ENCODE assay signal across 32 cellular contexts in the genomic region with DNA sequence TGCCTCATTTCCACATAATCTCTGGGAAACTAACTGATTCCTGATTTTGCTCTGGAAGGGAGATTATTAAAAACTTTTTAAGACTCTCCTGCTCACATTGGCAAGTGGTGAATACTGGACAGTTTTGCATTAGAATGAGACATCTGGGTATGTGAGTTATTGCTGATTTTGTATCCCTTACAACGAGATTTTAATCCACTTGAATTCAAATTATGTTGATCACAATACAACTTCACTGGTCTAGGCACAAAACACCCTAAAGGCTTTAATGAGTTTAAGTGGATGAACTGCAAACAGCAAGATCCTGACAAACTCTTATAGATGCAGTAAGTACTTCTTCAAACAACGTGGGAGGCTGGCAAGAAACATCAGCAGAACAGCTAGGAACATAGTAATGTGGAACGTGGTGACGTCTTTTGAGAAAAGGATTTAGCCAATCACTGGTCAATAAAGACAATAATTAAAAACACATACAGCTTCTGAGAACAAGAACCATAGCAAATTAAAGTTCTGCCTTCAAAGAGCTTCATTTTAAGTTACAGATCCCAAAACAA.
"Had no signal": no experiment of that assay in that cellular context is flagged by ENCODE, and none has a peak within 500 bp of the region (broad histone marks: within the 10 kb centered on the region; RNA-seq: fewer than 3 reads in every experiment).

No MANE protein-coding gene starts in this region.

- DNase-seq: activated CD4-positive, alpha-beta memory T cell treated with anti-CD3 and anti-CD28 coated beads for 36 hours; activated CD4-positive, alpha-beta T cell treated with anti-CD3 and anti-CD28 coated beads for 36 hours; activated CD4-positive, alpha-beta T cell treated with anti-CD3 and anti-CD28 coated beads, Interleukin-2, amount 10 ng/mL, durations not matched to agents 24 days and 14 days; activated CD4-positive, CD25-positive, alpha-beta regulatory T cell; activated CD4-positive, CD25-positive, alpha-beta regulatory T cell treated with anti-CD3 and anti-CD28 coated beads, Interleukin-2, amount 50 U/mL, for 72 hours; activated CD8-positive, alpha-beta memory T cell treated with anti-CD3 and anti-CD28 coated beads, Interleukin-2, amount 10 ng/mL, durations not matched to agents 7 days and 5 days; activated CD8-positive, alpha-beta memory T cell treated with anti-CD3 and anti-CD28 coated beads, Interleukin-2, amount 50 U/mL, for 4 hours; activated CD8-positive, alpha-beta T cell treated with anti-CD3 and anti-CD28 coated beads, Interleukin-2, amount 10 ng/mL, durations not matched to agents 7 days and 5 days; activated gamma-delta T cell; activated naive CD4-positive, alpha-beta T cell; activated naive CD4-positive, alpha-beta T cell treated with anti-CD3 and anti-CD28 coated beads, Interleukin-2, amount 10 ng/mL, durations not matched to agents 7 days and 5 days; activated naive CD8-positive, alpha-beta T cell treated with anti-CD3 and anti-CD28 coated beads, Interleukin-2, amount 10 ng/mL, durations not matched to agents 7 days and 5 days; activated T-cell treated with anti-CD3 and anti-CD28 coated beads, Interleukin-2, amount 50 U/mL, for 1 hour; activated T-cell treated with anti-CD3 and anti-CD28 coated beads, Interleukin-2, amount 50 U/mL, for 48 hours; amniotic stem cell; anterior cingulate cortex; brain microvascular endothelial cell; dorsolateral prefrontal cortex; effector memory CD4-positive, alpha-beta T cell; endodermal cell; glutamatergic neuron; heart left ventricle; T-helper 2 cell had no signal

- H3K4me1 ChIP-seq: heart left ventricle had no signal

- H3K27me3 Mint-ChIP-seq: activated naive CD4-positive, alpha-beta T cell treated with anti-CD3 and anti-CD28 coated beads, Interleukin-2, amount 10 ng/mL, durations not matched to agents 7 days and 5 days; central memory CD8-positive, alpha-beta T cell; dendritic cell treated with granulocyte-macrophage colony-stimulating factor and Interleukin-4, amounts not matched to agents 40 ng/mL and 50 ng/mL, for 4 days had no signal

- H3K36me3 Mint-ChIP-seq: activated CD4-positive, alpha-beta memory T cell treated with anti-CD3 and anti-CD28 coated beads for 36 hours; activated CD8-positive, alpha-beta memory T cell treated with anti-CD3 and anti-CD28 coated beads, Interleukin-2, amount 10 ng/mL, durations not matched to agents 7 days and 5 days; activated naive CD4-positive, alpha-beta T cell treated with anti-CD3 and anti-CD28 coated beads, Interleukin-2, amount 10 ng/mL, durations not matched to agents 7 days and 5 days; activated naive CD4-positive, alpha-beta T cell treated with anti-CD3 and anti-CD28 coated beads, Interleukin-2, amount 50 U/mL, for 72 hours; activated naive CD8-positive, alpha-beta T cell treated with anti-CD3 and anti-CD28 coated beads, Interleukin-2, amount 10 ng/mL, durations not matched to agents 7 days and 5 days had no signal

- H3K27ac Mint-ChIP-seq: activated CD4-positive, alpha-beta memory T cell treated with anti-CD3 and anti-CD28 coated beads for 36 hours; activated CD4-positive, alpha-beta T cell treated with anti-CD3 and anti-CD28 coated beads for 36 hours; activated CD4-positive, alpha-beta T cell treated with anti-CD3 and anti-CD28 coated beads, Interleukin-2, amount 10 ng/mL, durations not matched to agents 24 days and 14 days; activated CD8-positive, alpha-beta memory T cell treated with anti-CD3 and anti-CD28 coated beads, Interleukin-2, amount 10 ng/mL, durations not matched to agents 7 days and 5 days; activated CD8-positive, alpha-beta T cell treated with anti-CD3 and anti-CD28 coated beads, Interleukin-2, amount 10 ng/mL, durations not matched to agents 7 days and 5 days; activated naive CD4-positive, alpha-beta T cell treated with anti-CD3 and anti-CD28 coated beads, Interleukin-2, amount 10 ng/mL, durations not matched to agents 7 days and 5 days; activated naive CD4-positive, alpha-beta T cell treated with anti-CD3 and anti-CD28 coated beads, Interleukin-2, amount 50 U/mL, for 72 hours; activated naive CD8-positive, alpha-beta T cell treated with anti-CD3 and anti-CD28 coated beads, Interleukin-2, amount 10 ng/mL, durations not matched to agents 7 days and 5 days; activated T-helper 1 cell treated with anti-CD3 and anti-CD28 coated beads, Interleukin-12 subunit alpha, Interleukin-12 subunit beta, Interleukin-2, Interleukin-4 antibody, amounts not matched to agents 30 ng/mL and 10 ng/mL and 1 ng/mL, durations not matched to agents 14 hours and 24 hours and 36 hours; activated T-helper 2 cell treated with anti-CD3 and anti-CD28 coated beads, Interferon-gamma antibody, Interleukin-2, Interleukin-4, amounts not matched to agents 10 μg/mL and 5 μg/mL and 100 μg/mL, durations not matched to agents 14 hours and 24 hours and 36 hours; dendritic cell treated with granulocyte-macrophage colony-stimulating factor and Interleukin-4, amounts not matched to agents 40 ng/mL and 50 ng/mL, for 4 days; endodermal cell had no signal

- H3K27me3 ChIP-seq: brain microvascular endothelial cell, dorsolateral prefrontal cortex, heart left ventricle had no signal

- H3K9me3 ChIP-seq: heart left ventricle had no signal

- H3K4me3 Mint-ChIP-seq: activated CD4-positive, alpha-beta memory T cell treated with anti-CD3 and anti-CD28 coated beads for 36 hours; activated CD4-positive, alpha-beta T cell treated with anti-CD3 and anti-CD28 coated beads for 36 hours; activated CD4-positive, alpha-beta T cell treated with anti-CD3 and anti-CD28 coated beads, Interleukin-2, amount 10 ng/mL, durations not matched to agents 24 days and 14 days; activated CD8-positive, alpha-beta memory T cell treated with anti-CD3 and anti-CD28 coated beads, Interleukin-2, amount 10 ng/mL, durations not matched to agents 7 days and 5 days; activated CD8-positive, alpha-beta T cell treated with anti-CD3 and anti-CD28 coated beads, Interleukin-2, amount 10 ng/mL, durations not matched to agents 7 days and 5 days; activated naive CD4-positive, alpha-beta T cell treated with anti-CD3 and anti-CD28 coated beads, Interleukin-2, amount 10 ng/mL, durations not matched to agents 7 days and 5 days; activated naive CD8-positive, alpha-beta T cell treated with anti-CD3 and anti-CD28 coated beads, Interleukin-2, amount 10 ng/mL, durations not matched to agents 7 days and 5 days; activated T-helper 1 cell treated with anti-CD3 and anti-CD28 coated beads, Interleukin-12 subunit alpha, Interleukin-12 subunit beta, Interleukin-2, Interleukin-4 antibody, amounts not matched to agents 30 ng/mL and 10 ng/mL and 1 ng/mL, durations not matched to agents 14 hours and 24 hours and 36 hours; central memory CD8-positive, alpha-beta T cell; dendritic cell treated with granulocyte-macrophage colony-stimulating factor and Interleukin-4, amounts not matched to agents 40 ng/mL and 50 ng/mL, for 4 days; endodermal cell had no signal

- H3K4me1 Mint-ChIP-seq: activated CD4-positive, alpha-beta T cell treated with anti-CD3 and anti-CD28 coated beads for 36 hours; activated CD4-positive, alpha-beta T cell treated with anti-CD3 and anti-CD28 coated beads, Interleukin-2, amount 10 ng/mL, durations not matched to agents 24 days and 14 days; activated CD8-positive, alpha-beta memory T cell treated with anti-CD3 and anti-CD28 coated beads, Interleukin-2, amount 10 ng/mL, durations not matched to agents 7 days and 5 days; activated naive CD4-positive, alpha-beta T cell treated with anti-CD3 and anti-CD28 coated beads, Interleukin-2, amount 10 ng/mL, durations not matched to agents 7 days and 5 days; activated naive CD8-positive, alpha-beta T cell treated with anti-CD3 and anti-CD28 coated beads, Interleukin-2, amount 10 ng/mL, durations not matched to agents 7 days and 5 days; central memory CD8-positive, alpha-beta T cell had no signal

- H3K27ac ChIP-seq: brain microvascular endothelial cell, coronary artery, dorsolateral prefrontal cortex, heart left ventricle had no signal

- H3K36me3 ChIP-seq: brain microvascular endothelial cell, heart left ventricle had no signal

- H3K4me3 ChIP-seq: coronary artery, dorsolateral prefrontal cortex, heart left ventricle had no signal

- FAIRE-seq: astrocyte, bronchial epithelial cell, frontal cortex had no signal

- H3K9me3 Mint-ChIP-seq: activated CD4-positive, alpha-beta memory T cell treated with anti-CD3 and anti-CD28 coated beads for 36 hours; activated CD4-positive, alpha-beta T cell treated with anti-CD3 and anti-CD28 coated beads, Interleukin-2, amount 10 ng/mL, durations not matched to agents 24 days and 14 days; activated naive CD4-positive, alpha-beta T cell treated with anti-CD3 and anti-CD28 coated beads, Interleukin-2, amount 10 ng/mL, durations not matched to agents 7 days and 5 days; activated naive CD4-positive, alpha-beta T cell treated with anti-CD3 and anti-CD28 coated beads, Interleukin-2, amount 50 U/mL, for 72 hours; activated naive CD8-positive, alpha-beta T cell treated with anti-CD3 and anti-CD28 coated beads, Interleukin-2, amount 10 ng/mL, durations not matched to agents 7 days and 5 days; activated T-helper 1 cell treated with anti-CD3 and anti-CD28 coated beads, Interleukin-12 subunit alpha, Interleukin-12 subunit beta, Interleukin-2, Interleukin-4 antibody, amounts not matched to agents 30 ng/mL and 10 ng/mL and 1 ng/mL, durations not matched to agents 14 hours and 24 hours and 36 hours; activated T-helper 2 cell treated with anti-CD3 and anti-CD28 coated beads, Interferon-gamma antibody, Interleukin-2, Interleukin-4, amounts not matched to agents 10 μg/mL and 5 μg/mL and 100 μg/mL, durations not matched to agents 14 hours and 24 hours and 36 hours; central memory CD8-positive, alpha-beta T cell; dendritic cell treated with granulocyte-macrophage colony-stimulating factor and Interleukin-4, amounts not matched to agents 40 ng/mL and 50 ng/mL, for 4 days; endodermal cell had no signal
